In the genomic region with DNA sequence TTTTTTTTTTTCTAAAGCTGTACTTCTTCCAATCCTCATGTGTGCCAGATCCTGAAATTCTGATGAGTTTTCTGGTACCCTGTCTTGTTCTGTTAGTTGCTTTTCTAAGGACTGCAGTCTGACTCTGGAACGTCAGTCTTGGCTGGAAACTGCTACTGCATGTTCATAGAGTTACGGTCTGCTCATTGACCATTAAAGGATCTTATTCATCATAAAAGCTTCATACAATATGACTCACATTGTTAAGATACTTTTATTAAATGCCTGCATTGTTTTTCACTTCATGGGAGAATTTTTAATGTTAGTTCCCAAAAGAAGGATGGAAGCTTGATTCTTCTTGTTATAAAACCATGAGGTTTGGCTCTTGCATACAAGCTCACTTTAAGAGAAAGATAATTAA, we compare ENCODE assay signal across 21 cellular contexts.
"Had no signal": no experiment of that assay in that cellular context is flagged by ENCODE, and none has a peak within 500 bp of the region (broad histone marks: within the 10 kb centered on the region; RNA-seq: fewer than 3 reads in every experiment).

No MANE protein-coding gene starts in this region.

- H3K9me3 ChIP-seq: gastrocnemius medialis, pancreas, prostate gland, right lobe of liver, testis had no signal

- DNase-seq: effector CD4-positive, alpha-beta T cell; endodermal cell; gastrocnemius medialis; heart right ventricle; hypothalamus; kidney glomerular epithelial cell; natural killer cell; occipital lobe; pancreas; right lobe of liver; spleen; stimulated activated CD4-positive, alpha-beta T cell treated with anti-CD3 and anti-CD28 coated beads, Interleukin-15, amount 100 ng/mL, for 24 hours; stimulated activated CD4-positive, alpha-beta T cell treated with anti-CD3 and anti-CD28 coated beads, Interleukin-1b, Interleukin-23, amount 100 ng/mL, for 48 hours; stimulated activated CD4-positive, alpha-beta T cell treated with anti-CD3 and anti-CD28 coated beads, Interleukin-4, amount 100 ng/mL, for 24 hours; stimulated activated naive CD8-positive, alpha-beta T cell treated with anti-CD3 and anti-CD28 coated beads, Interleukin-15, amount 100 ng/mL, for 72 hours; testis; trophoblast cell had no signal

- H3K36me3 ChIP-seq: gastrocnemius medialis, heart right ventricle, pancreas, prostate gland, right lobe of liver, spleen had no signal

- H3K27me3 ChIP-seq: gastrocnemius medialis, heart right ventricle, pancreas, right lobe of liver, spleen, testis had no signal

- H3K4me3 ChIP-seq: coronary artery, gastrocnemius medialis, heart right ventricle, pancreas, prostate gland, right lobe of liver, spleen, testis had no signal

- FAIRE-seq: endothelial cell of umbilical vein, islet of Langerhans, pancreas had no signal

- H3K27ac ChIP-seq: coronary artery, gastrocnemius medialis, heart right ventricle, pancreas, prostate gland, right lobe of liver, spleen, testis had no signal
